Comparison of ENCODE assay signal across 22 cellular contexts in the genomic region with DNA sequence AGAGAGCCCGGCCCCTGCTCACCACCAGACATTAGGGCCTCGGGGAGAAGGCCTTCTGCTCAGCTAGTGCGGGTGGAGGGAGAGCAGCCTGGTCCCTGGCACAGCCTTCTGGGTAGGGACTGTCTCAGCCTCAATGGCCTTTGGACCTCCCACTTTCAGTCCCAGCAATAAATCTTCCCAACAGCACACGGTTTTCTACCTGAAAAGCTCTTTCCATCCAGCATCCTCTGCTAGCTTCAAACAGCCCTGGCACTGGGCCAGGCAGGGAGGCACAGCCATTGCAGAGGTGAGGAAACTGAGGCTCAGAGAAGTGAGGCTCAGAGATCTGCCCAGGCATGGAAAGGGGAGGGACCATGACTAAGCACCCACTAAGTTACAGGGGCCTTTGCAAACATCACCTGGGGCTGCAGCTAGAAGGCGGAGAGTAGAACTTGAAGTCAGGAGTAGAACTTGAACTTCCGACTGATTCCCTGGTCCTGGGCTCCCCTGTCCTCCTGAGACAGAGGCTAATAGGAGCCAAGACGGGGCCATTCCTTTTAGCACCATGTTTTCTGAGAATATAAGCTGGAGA. TPM values are rescaled to one million over a fixed set of nuclear protein-coding genes. Genes with fewer than 3 reads are reported as not detected.
A peak's percentile ranks its signal among the peaks of the same experiment; 100 is the strongest.
DNase-seq lines count a peak whose midpoint lies in the region; ATAC-seq and TF ChIP-seq lines count a peak whose summit lies in the region.
"Had no signal": no experiment of that assay in that cellular context is flagged by ENCODE, and none has a peak within 500 bp of the region (broad histone marks: within the 10 kb centered on the region; RNA-seq: fewer than 3 reads in every experiment).

No MANE protein-coding gene starts in this region.

- H3K27me3 ChIP-seq in cardiac muscle cell (no peaks in the 10 kb centered on the region), esophagus muscularis mucosa (peaks cover 0 to 13% (median 0%) of the 10 kb centered on the region in 4 donors)

- TF ChIP-seq CTCF in cardiac muscle cell (IDR thresholded peaks at IDR 0.05; ENCODE audit: low read depth, low read length) (no peak), epithelial cell of esophagus (IDR thresholded peaks at IDR 0.05; ENCODE audit: insufficient read depth, low read depth, low read length, missing control alignments) (no peak), esophagus muscularis mucosa (IDR thresholded peaks at IDR 0.05) (no peak)

- intact Hi-C loops in left ventricle myocardium superior (cut with micrococcal nuclease) (no loop called here), esophagus muscularis mucosa (cut with DNase I) (no loop called here)

- 85% methylated on average over 6 of the region's 7 CpGs for WGBS in esophagus muscularis mucosa

- TF ChIP-seq EP300 in esophagus muscularis mucosa (IDR thresholded peaks at IDR 0.05), result no peak

- H3K4me1 ChIP-seq in cardiac muscle cell (ENCODE audit: low read depth) (peaks cover 36% of the 10 kb centered on the region), esophagus muscularis mucosa (peaks cover 11 to 16% (median 15%) of the 10 kb centered on the region in 4 donors)

- ATAC-seq in left ventricle myocardium superior (no peak), HG03432 (IDR thresholded peaks at IDR 0.05; ENCODE audit: unreplicated experiment) (no peak)
- ATAC-seq: activated CD4-positive, alpha-beta T cell treated with anti-CD3 and anti-CD28 coated beads for 36 hours; psoas muscle; stimulated activated naive CD8-positive, alpha-beta T cell treated with anti-CD3 and anti-CD28 coated beads, Interleukin-15, amount 100 ng/mL, for 72 hours had no signal

- TF ChIP-seq POLR2A in esophagus muscularis mucosa (IDR thresholded peaks at IDR 0.05; ENCODE audit: low read depth), result no peak

- H3K36me3 ChIP-seq in cardiac muscle cell (no peaks in the 10 kb centered on the region), esophagus muscularis mucosa (no peaks in the 10 kb centered on the region)
- H3K36me3 ChIP-seq: colonic mucosa, left ventricle myocardium inferior, tibial nerve had no signal

- no peaks in the 10 kb centered on the region for H3K9me3 ChIP-seq in cardiac muscle cell (ENCODE audit: low read depth)
- no peaks in the 10 kb centered on the region for H3K9me3 ChIP-seq in esophagus muscularis mucosa
- H3K9me3 ChIP-seq: colonic mucosa, left ventricle myocardium inferior, psoas muscle, tibial nerve had no signal

- DNase-seq in cardiac muscle cell (ENCODE audit: low read depth in 1 of 2, low spot score in 1 of 2) (no peak), left ventricle myocardium superior (no peak), LoVo (ENCODE audit: low spot score) (peak; percentile 12), epithelial cell of esophagus (ENCODE audit: low read depth) (peak; percentile 63), NAMALWA (ENCODE audit: low spot score) (no peak), esophagus muscularis mucosa (ENCODE audit: extremely low spot score) (no peak), T1000 (lab: John Stamatoyannopoulos, UW) (no peak)
- DNase-seq: activated CD4-positive, alpha-beta T cell treated with anti-CD3 and anti-CD28 coated beads for 36 hours; CD4-positive, alpha-beta memory T cell; colonic mucosa; DND-41; H7; head of caudate nucleus; left ventricle myocardium inferior; NCI-H1694; NCI-H510A treated with DMSO at 0.1 percent for 48 hours; psoas muscle; stimulated activated CD4-positive, alpha-beta T cell treated with anti-CD3 and anti-CD28 coated beads, Interleukin-2, amount 100 ng/mL, for 48 hours; stimulated activated naive CD8-positive, alpha-beta T cell treated with anti-CD3 and anti-CD28 coated beads, Interleukin-15, amount 100 ng/mL, for 72 hours had no signal

- H3K4me3 ChIP-seq in cardiac muscle cell (no peak overlapping the region), epithelial cell of esophagus (ENCODE audit: low read length) (no peak overlapping the region), esophagus muscularis mucosa (no peak overlapping the region)
- H3K4me3 ChIP-seq: colonic mucosa, left ventricle myocardium inferior, psoas muscle, tibial nerve had no signal

- H3K27ac ChIP-seq in cardiac muscle cell (peak overlapping the region; percentile 93), esophagus muscularis mucosa (replicated peaks in 1 of 4) (no peak overlapping the region)
- H3K27ac ChIP-seq: colonic mucosa, left ventricle myocardium inferior, psoas muscle, tibial nerve had no signal

RNA-seq across cellular contexts. Expression of a gene that starts 43.9 kb away (rescaled TPM):
- total RNA-seq in cardiac muscle cell (34.9 and 42.9 TPM in 2 replicates), left ventricle myocardium superior (5.2 TPM), esophagus muscularis mucosa (10 to 100 TPM in 2 of 4 donors, 1 to 10 TPM in 2; 5.8 to 19.4 (median 12.8) TPM)
- 24.6 and 29.9 TPM in 2 replicates for polyA plus RNA-seq in cardiac muscle cell

RNA-seq across cellular contexts. Expression of a gene that starts 44.7 kb away (rescaled TPM):
- 0.18 and 1.6 TPM in 2 replicates for total RNA-seq in cardiac muscle cell
- 1.3 and 5.1 TPM in 2 replicates for polyA plus RNA-seq in cardiac muscle cell
- total RNA-seq in left ventricle myocardium superior, result not detected
- total RNA-seq in esophagus muscularis mucosa, result under 1 TPM in 1 of 4 donors, not detected in 3; 0.06 TPM
- total RNA-seq: activated CD4-positive, alpha-beta T cell treated with anti-CD3 and anti-CD28 coated beads for 36 hours; colonic mucosa; HT1080; left ventricle myocardium inferior had no signal
- polyA plus RNA-seq: CD4-positive, alpha-beta memory T cell; psoas muscle had no signal

Comparison
In these comparisons a context has a peak if more than half of its experiments do, and no peak if none do; other contexts are left out.
1. DNase-seq: peak in LoVo (single experiment) and epithelial cell of esophagus (single experiment); none in cardiac muscle cell (0 of 2), left ventricle myocardium superior (single experiment), NAMALWA (single experiment), esophagus muscularis mucosa (single experiment) and T1000 (single experiment).